In the genomic region with DNA sequence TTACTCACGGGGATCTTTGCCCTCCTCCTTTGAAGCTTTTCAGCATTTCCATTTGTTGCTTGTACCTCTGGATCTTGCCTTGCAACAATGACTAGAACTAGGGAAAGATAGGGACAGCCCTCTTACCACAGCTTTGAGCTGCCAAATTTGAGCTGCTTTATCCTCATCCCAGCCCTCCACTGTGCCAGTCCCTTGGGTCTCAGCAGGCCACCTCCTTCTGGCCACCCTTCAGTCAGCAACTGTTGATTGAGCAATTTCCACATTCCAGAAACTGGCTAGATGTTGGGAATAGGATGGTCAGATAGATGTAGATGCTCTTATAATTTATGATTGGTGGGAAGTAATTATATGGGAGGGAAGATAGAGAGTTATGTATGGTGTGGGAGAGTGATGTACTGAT, we compare ENCODE assay signal across 2 cellular contexts.
TF ChIP-seq lines count a peak whose summit lies in the region.

No MANE protein-coding gene starts in this region.

TF ChIP-seq in GM23338, 12 proteins besides CTCF, POLR2A, EP300 and RAD21 (continues in another document):
- TF ChIP-seq ZNF462 (CRISPR knock-in tag; IDR thresholded peaks at IDR 0.05): no peak
- TF ChIP-seq ZNF331 (CRISPR knock-in tag; IDR thresholded peaks at IDR 0.05; ENCODE audit: low read depth): no peak
- TF ChIP-seq NANOG (IDR thresholded peaks at IDR 0.05; ENCODE audit: borderline replicate concordance): no peak
- TF ChIP-seq, protein P1, sequence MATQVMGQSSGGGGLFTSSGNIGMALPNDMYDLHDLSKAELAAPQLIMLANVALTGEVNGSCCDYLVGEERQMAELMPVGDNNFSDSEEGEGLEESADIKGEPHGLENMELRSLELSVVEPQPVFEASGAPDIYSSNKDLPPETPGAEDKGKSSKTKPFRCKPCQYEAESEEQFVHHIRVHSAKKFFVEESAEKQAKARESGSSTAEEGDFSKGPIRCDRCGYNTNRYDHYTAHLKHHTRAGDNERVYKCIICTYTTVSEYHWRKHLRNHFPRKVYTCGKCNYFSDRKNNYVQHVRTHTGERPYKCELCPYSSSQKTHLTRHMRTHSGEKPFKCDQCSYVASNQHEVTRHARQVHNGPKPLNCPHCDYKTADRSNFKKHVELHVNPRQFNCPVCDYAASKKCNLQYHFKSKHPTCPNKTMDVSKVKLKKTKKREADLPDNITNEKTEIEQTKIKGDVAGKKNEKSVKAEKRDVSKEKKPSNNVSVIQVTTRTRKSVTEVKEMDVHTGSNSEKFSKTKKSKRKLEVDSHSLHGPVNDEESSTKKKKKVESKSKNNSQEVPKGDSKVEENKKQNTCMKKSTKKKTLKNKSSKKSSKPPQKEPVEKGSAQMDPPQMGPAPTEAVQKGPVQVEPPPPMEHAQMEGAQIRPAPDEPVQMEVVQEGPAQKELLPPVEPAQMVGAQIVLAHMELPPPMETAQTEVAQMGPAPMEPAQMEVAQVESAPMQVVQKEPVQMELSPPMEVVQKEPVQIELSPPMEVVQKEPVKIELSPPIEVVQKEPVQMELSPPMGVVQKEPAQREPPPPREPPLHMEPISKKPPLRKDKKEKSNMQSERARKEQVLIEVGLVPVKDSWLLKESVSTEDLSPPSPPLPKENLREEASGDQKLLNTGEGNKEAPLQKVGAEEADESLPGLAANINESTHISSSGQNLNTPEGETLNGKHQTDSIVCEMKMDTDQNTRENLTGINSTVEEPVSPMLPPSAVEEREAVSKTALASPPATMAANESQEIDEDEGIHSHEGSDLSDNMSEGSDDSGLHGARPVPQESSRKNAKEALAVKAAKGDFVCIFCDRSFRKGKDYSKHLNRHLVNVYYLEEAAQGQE (IDR thresholded peaks at IDR 0.05; ENCODE audit: unreplicated experiment): no peak
- no peak for TF ChIP-seq ZNF114 (CRISPR knock-in tag; IDR thresholded peaks at IDR 0.05)
- TF ChIP-seq JUNB (IDR thresholded peaks at IDR 0.05; ENCODE audit: unreplicated experiment): no peak
- no peak for TF ChIP-seq STAT1 (IDR thresholded peaks at IDR 0.05; ENCODE audit: unreplicated experiment)
- no peak for TF ChIP-seq POLR2AphosphoS5 (IDR thresholded peaks at IDR 0.05; ENCODE audit: low read depth)
- no peak for TF ChIP-seq CREB1 (CRISPR knock-in tag; IDR thresholded peaks at IDR 0.05; ENCODE audit: low read depth)
- TF ChIP-seq ETS1 (IDR thresholded peaks at IDR 0.05): no peak

TF ChIP-seq in H1, 55 proteins besides CTCF, POLR2A, EP300 and RAD21:
- no peak for TF ChIP-seq POLR2AphosphoS5 (IDR thresholded peaks at IDR 0.05; ENCODE audit: low read depth, low read length)
- TF ChIP-seq CEBPB (IDR thresholded peaks at IDR 0.05; ENCODE audit: low read depth, low read length): peak; percentile 73
TF ChIP-seq in H1: peak in this region for 1.
